Comparison of ENCODE assay signal across 1 cellular context in the genomic region with DNA sequence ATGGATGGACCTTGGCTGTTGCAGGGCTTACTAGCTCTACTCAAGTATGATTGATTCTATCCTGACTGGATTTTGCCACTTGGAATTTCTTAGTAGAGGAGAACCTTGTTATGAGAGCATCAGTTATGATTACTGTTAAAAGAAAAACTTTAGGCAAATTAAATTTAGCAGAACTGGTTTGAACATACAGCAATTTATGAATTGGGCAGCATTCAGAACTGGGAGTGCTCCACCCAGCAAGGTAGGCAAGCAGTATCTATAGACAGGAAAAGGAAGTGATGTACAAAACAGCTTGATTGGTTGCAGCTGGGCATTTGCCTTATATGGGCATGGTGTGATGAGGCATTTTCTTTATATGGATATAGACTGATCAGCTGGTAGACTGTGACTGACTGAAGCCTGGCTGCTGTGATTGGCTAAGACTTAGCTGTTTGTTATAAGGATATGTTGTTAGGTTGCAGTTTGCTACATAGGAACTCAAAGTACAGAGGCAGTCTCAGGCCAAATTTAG.
TF ChIP-seq lines count a peak whose summit lies in the region.

No MANE protein-coding gene starts in this region.

TF ChIP-seq in K562, 482 proteins besides CTCF, POLR2A, EP300 and RAD21:
- TF ChIP-seq MAFG (tag; conservative IDR thresholded peaks at IDR 0.05): no peak
- no peak for TF ChIP-seq NR2F6 (CRISPR knock-in tag; IDR thresholded peaks at IDR 0.05)
- TF ChIP-seq, protein P1, sequence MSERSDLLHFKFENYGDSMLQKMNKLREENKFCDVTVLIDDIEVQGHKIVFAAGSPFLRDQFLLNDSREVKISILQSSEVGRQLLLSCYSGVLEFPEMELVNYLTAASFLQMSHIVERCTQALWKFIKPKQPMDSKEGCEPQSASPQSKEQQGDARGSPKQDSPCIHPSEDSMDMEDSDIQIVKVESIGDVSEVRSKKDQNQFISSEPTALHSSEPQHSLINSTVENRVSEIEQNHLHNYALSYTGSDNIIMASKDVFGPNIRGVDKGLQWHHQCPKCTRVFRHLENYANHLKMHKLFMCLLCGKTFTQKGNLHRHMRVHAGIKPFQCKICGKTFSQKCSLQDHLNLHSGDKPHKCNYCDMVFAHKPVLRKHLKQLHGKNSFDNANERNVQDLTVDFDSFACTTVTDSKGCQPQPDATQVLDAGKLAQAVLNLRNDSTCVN (CRISPR knock-in tag; IDR thresholded peaks at IDR 0.05): no peak
- peak; percentile 74 to 96; a peak in 3 of 4 replicates for TF ChIP-seq SRF (CRISPR knock-in tag; IDR thresholded peaks at IDR 0.05)
- TF ChIP-seq, protein P2, sequence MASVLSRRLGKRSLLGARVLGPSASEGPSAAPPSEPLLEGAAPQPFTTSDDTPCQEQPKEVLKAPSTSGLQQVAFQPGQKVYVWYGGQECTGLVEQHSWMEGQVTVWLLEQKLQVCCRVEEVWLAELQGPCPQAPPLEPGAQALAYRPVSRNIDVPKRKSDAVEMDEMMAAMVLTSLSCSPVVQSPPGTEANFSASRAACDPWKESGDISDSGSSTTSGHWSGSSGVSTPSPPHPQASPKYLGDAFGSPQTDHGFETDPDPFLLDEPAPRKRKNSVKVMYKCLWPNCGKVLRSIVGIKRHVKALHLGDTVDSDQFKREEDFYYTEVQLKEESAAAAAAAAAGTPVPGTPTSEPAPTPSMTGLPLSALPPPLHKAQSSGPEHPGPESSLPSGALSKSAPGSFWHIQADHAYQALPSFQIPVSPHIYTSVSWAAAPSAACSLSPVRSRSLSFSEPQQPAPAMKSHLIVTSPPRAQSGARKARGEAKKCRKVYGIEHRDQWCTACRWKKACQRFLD (CRISPR knock-in tag; IDR thresholded peaks at IDR 0.05): no peak
- no peak for TF ChIP-seq IRF2 (CRISPR knock-in tag; IDR thresholded peaks at IDR 0.05)
- no peak for TF ChIP-seq MEF2D (tag; conservative IDR thresholded peaks at IDR 0.05; ENCODE audit: low read depth)
- TF ChIP-seq SMC3 (conservative IDR thresholded peaks at IDR 0.05; ENCODE audit: insufficient read depth, low read depth, low read length): no peak
- TF ChIP-seq EZH2 (IDR thresholded peaks at IDR 0.05; ENCODE audit: borderline replicate concordance, low read depth, low read length): no peak
- TF ChIP-seq, protein P3, sequence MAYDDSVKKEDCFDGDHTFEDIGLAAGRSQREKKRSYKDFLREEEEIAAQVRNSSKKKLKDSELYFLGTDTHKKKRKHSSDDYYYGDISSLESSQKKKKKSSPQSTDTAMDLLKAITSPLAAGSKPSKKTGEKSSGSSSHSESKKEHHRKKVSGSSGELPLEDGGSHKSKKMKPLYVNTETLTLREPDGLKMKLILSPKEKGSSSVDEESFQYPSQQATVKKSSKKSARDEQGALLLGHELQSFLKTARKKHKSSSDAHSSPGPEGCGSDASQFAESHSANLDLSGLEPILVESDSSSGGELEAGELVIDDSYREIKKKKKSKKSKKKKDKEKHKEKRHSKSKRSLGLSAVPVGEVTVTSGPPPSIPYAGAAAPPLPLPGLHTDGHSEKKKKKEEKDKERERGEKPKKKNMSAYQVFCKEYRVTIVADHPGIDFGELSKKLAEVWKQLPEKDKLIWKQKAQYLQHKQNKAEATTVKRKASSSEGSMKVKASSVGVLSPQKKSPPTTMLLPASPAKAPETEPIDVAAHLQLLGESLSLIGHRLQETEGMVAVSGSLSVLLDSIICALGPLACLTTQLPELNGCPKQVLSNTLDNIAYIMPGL (CRISPR knock-in tag; IDR thresholded peaks at IDR 0.05): no peak
- TF ChIP-seq ZFP36 (IDR thresholded peaks at IDR 0.05; ENCODE audit: low read depth, low read length, partially characterized antibody): peak; percentile 25
- no peak for TF ChIP-seq ZNF696 (CRISPR knock-in tag; conservative IDR thresholded peaks at IDR 0.05)
- peak; percentile 35; the same call in 1 of the 2 replicates for TF ChIP-seq GABPA (tag; conservative IDR thresholded peaks at IDR 0.05; ENCODE audit: low read depth)
- TF ChIP-seq BRD9 (IDR thresholded peaks at IDR 0.05; ENCODE audit: low read depth, partially characterized antibody): no peak
- 0 out of 2 replicates have a peak, but pooled peaks have one; percentile 5 for TF ChIP-seq NFE2 (IDR thresholded peaks at IDR 0.05; ENCODE audit: low read depth)
- TF ChIP-seq, protein P4, sequence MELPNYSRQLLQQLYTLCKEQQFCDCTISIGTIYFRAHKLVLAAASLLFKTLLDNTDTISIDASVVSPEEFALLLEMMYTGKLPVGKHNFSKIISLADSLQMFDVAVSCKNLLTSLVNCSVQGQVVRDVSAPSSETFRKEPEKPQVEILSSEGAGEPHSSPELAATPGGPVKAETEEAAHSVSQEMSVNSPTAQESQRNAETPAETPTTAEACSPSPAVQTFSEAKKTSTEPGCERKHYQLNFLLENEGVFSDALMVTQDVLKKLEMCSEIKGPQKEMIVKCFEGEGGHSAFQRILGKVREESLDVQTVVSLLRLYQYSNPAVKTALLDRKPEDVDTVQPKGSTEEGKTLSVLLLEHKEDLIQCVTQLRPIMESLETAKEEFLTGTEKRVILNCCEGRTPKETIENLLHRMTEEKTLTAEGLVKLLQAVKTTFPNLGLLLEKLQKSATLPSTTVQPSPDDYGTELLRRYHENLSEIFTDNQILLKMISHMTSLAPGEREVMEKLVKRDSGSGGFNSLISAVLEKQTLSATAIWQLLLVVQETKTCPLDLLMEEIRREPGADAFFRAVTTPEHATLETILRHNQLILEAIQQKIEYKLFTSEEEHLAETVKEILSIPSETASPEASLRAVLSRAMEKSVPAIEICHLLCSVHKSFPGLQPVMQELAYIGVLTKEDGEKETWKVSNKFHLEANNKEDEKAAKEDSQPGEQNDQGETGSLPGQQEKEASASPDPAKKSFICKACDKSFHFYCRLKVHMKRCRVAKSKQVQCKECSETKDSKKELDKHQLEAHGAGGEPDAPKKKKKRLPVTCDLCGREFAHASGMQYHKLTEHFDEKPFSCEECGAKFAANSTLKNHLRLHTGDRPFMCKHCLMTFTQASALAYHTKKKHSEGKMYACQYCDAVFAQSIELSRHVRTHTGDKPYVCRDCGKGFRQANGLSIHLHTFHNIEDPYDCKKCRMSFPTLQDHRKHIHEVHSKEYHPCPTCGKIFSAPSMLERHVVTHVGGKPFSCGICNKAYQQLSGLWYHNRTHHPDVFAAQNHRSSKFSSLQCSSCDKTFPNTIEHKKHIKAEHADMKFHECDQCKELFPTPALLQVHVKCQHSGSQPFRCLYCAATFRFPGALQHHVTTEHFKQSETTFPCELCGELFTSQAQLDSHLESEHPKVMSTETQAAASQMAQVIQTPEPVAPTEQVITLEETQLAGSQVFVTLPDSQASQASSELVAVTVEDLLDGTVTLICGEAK (IDR thresholded peaks at IDR 0.05): no peak
- TF ChIP-seq, protein P4 (CRISPR knock-in tag; IDR thresholded peaks at IDR 0.05): no peak
- TF ChIP-seq C11orf30 (IDR thresholded peaks at IDR 0.05; ENCODE audit: low read depth): no peak
- TF ChIP-seq NFE2L1 (tag; IDR thresholded peaks at IDR 0.05; ENCODE audit: borderline replicate concordance, low read depth): no peak
- no peak for TF ChIP-seq PCBP2 (IDR thresholded peaks at IDR 0.05; ENCODE audit: low read depth, low read length, poor library complexity, severe bottlenecking)
- TF ChIP-seq ZNF239 (CRISPR knock-in tag; IDR thresholded peaks at IDR 0.05): no peak
- no peak for TF ChIP-seq RFX5 (IDR thresholded peaks at IDR 0.05; ENCODE audit: low read depth, low read length)
- no peak for TF ChIP-seq PCBP1 (IDR thresholded peaks at IDR 0.05; ENCODE audit: low read depth, low read length, poor library complexity, severe bottlenecking)
- peak; percentile 10 for TF ChIP-seq DACH1 (IDR thresholded peaks at IDR 0.05; ENCODE audit: partially characterized antibody)
